Comparison of ENCODE assay signal across 28 cellular contexts in genomic region chr17:49621946-49622529, GRCh38. TPM values are rescaled to one million over a fixed set of nuclear protein-coding genes. Genes with fewer than 3 reads are reported as not detected.
DNase-seq lines count a peak whose midpoint lies in the region; ATAC-seq and TF ChIP-seq lines count a peak whose summit lies in the region.
"Had no signal": no experiment of that assay in that cellular context is flagged by ENCODE, and none has a peak within 500 bp of the region (broad histone marks: within the 10 kb centered on the region; RNA-seq: fewer than 3 reads in every experiment).

No MANE protein-coding gene starts in this region.

- no peaks in the 10 kb centered on the region for H3K27me3 Mint-ChIP-seq in activated T-cell treated with anti-CD3 and anti-CD28 coated beads, Interleukin-2, amount 50 U/mL, for 24 hours
- no peaks in the 10 kb centered on the region for H3K27me3 Mint-ChIP-seq in activated T-cell treated with anti-CD3 and anti-CD28 coated beads, Interleukin-2, amount 50 U/mL, for 72 hours (ENCODE audit: low read depth)

- H3K4me1 Mint-ChIP-seq in activated T-cell treated with anti-CD3 and anti-CD28 coated beads, Interleukin-2, amount 50 U/mL, for 24 hours (ENCODE audit: low read depth): peaks cover 26% of the 10 kb centered on the region
- peaks cover 14% of the 10 kb centered on the region for H3K4me1 Mint-ChIP-seq in activated T-cell treated with anti-CD3 and anti-CD28 coated beads, Interleukin-2, amount 50 U/mL, for 72 hours (ENCODE audit: low read depth)
- H3K4me1 Mint-ChIP-seq: GM23338, WTC11 had no signal

- peak overlapping the region; percentile 32 for H3K27ac ChIP-seq in psoas muscle
- H3K27ac ChIP-seq: BLaER1, HL-60, parathyroid adenoma had no signal

- no peaks in the 10 kb centered on the region for H3K27me3 ChIP-seq in psoas muscle (ENCODE audit: insufficient read depth in 3 of 3, low read length in 2 of 3)
- H3K27me3 ChIP-seq: BLaER1 had no signal

- H3K9me3 ChIP-seq in psoas muscle: no peaks in the 10 kb centered on the region
- H3K9me3 ChIP-seq: BLaER1 had no signal

- 67 to 78% (median 70%) methylated on average over 2 of the region's 2 CpGs for WGBS in psoas muscle, 3 donors

- intact Hi-C loops in psoas muscle (cut with DNase I): loop anchor here in 1 of 2 donors (5.0 kb wide), 1 partner anchor 55 kb away; the partner anchor contains the start of gene SPOP

- H3K36me3 ChIP-seq in psoas muscle (ENCODE audit: insufficient read depth in 1 of 2, low read depth in 1 of 2): peaks cover 10 to 59% of the 10 kb centered on the region in 2 donors

- TF ChIP-seq EP300 in Ishikawa (IDR thresholded peaks at IDR 0.05; ENCODE audit: borderline replicate concordance): no peak

- TF ChIP-seq CTCF in psoas muscle (IDR thresholded peaks at IDR 0.05): no peak

- ATAC-seq in activated T-cell treated with anti-CD3 and anti-CD28 coated beads, Interleukin-2, amount 50 U/mL, for 72 hours (replicated peaks in 1 of 2): no peak
- ATAC-seq in psoas muscle: no peak
- ATAC-seq: activated naive CD4-positive, alpha-beta T cell treated with anti-CD3 and anti-CD28 coated beads, Interleukin-2, amount 50 U/mL, for 72 hours; activated T-cell treated with anti-CD3 and anti-CD28 coated beads, Interleukin-2, amount 50 U/mL, for 4 hours; GM23338; HepG2; left colon; sciatic nerve; WTC11 had no signal

- no peak overlapping the region for H3K4me3 Mint-ChIP-seq in activated T-cell treated with anti-CD3 and anti-CD28 coated beads, Interleukin-2, amount 50 U/mL, for 24 hours
- H3K4me3 Mint-ChIP-seq in activated T-cell treated with anti-CD3 and anti-CD28 coated beads, Interleukin-2, amount 50 U/mL, for 72 hours: no peak overlapping the region
- H3K4me3 Mint-ChIP-seq: activated T-cell treated with anti-CD3 and anti-CD28 coated beads, Interleukin-2, amount 50 U/mL, for 4 hours; endodermal cell; GM23338; nephron; WTC11 had no signal

- peaks cover 70% of the 10 kb centered on the region for H3K36me3 Mint-ChIP-seq in activated T-cell treated with anti-CD3 and anti-CD28 coated beads, Interleukin-2, amount 50 U/mL, for 24 hours (ENCODE audit: low read depth)
- peaks cover 4 to 7% of the 10 kb centered on the region in 2 donors for H3K36me3 Mint-ChIP-seq in activated T-cell treated with anti-CD3 and anti-CD28 coated beads, Interleukin-2, amount 50 U/mL, for 72 hours (ENCODE audit: insufficient read depth in 2 of 2)

- H3K4me1 ChIP-seq in psoas muscle: peaks cover 39% of the 10 kb centered on the region

- H3K4me3 ChIP-seq in psoas muscle: no peak overlapping the region
- H3K4me3 ChIP-seq: BLaER1, GM23338 had no signal

- peak overlapping the region; percentile 60 for H3K27ac Mint-ChIP-seq in activated T-cell treated with anti-CD3 and anti-CD28 coated beads, Interleukin-2, amount 50 U/mL, for 24 hours
- H3K27ac Mint-ChIP-seq in activated T-cell treated with anti-CD3 and anti-CD28 coated beads, Interleukin-2, amount 50 U/mL, for 72 hours: no peak overlapping the region
- H3K27ac Mint-ChIP-seq: GM23338, nephron, WTC11 had no signal

- no peak for TF ChIP-seq RAD21 in Ishikawa (IDR thresholded peaks at IDR 0.05; ENCODE audit: low read depth)

- DNase-seq in activated T-cell treated with anti-CD3 and anti-CD28 coated beads, Interleukin-2, amount 50 U/mL, for 24 hours: no peak
- DNase-seq in activated T-cell treated with anti-CD3 and anti-CD28 coated beads, Interleukin-2, amount 50 U/mL, for 72 hours: no peak
- DNase-seq in dermis blood vessel endothelial cell: peak; percentile 42
- DNase-seq in psoas muscle: no peak
- DNase-seq in Kasumi-1 (lab: John Stamatoyannopoulos, UW): no peak
- DNase-seq in effector CD8-positive, alpha-beta T cell (lab: John Stamatoyannopoulos, UW): no peak
- DNase-seq in glomerular visceral epithelial cell (ENCODE audit: extremely low spot score): no peak
- DNase-seq: ACHN; activated CD8-positive, alpha-beta memory T cell treated with anti-CD3 and anti-CD28 coated beads for 24 hours; activated T-cell treated with anti-CD3 and anti-CD28 coated beads, Interleukin-2, amount 50 U/mL, for 4 hours; EL; endodermal cell; left colon; NCI-H1105 treated with DMSO at 0.1 percent for 48 hours; NCI-H2081; OCI-M1; SHP77; stimulated activated CD4-positive, alpha-beta T cell treated with anti-CD3 and anti-CD28 coated beads, Interleukin-15, amount 100 ng/mL, for 24 hours had no signal

- H3K9me3 Mint-ChIP-seq in activated T-cell treated with anti-CD3 and anti-CD28 coated beads, Interleukin-2, amount 50 U/mL, for 24 hours: no peaks in the 10 kb centered on the region
- no peaks in the 10 kb centered on the region for H3K9me3 Mint-ChIP-seq in activated T-cell treated with anti-CD3 and anti-CD28 coated beads, Interleukin-2, amount 50 U/mL, for 72 hours
- H3K9me3 Mint-ChIP-seq: activated naive CD4-positive, alpha-beta T cell treated with anti-CD3 and anti-CD28 coated beads, Interleukin-2, amount 50 U/mL, for 72 hours; activated T-cell treated with anti-CD3 and anti-CD28 coated beads, Interleukin-2, amount 50 U/mL, for 4 hours; endodermal cell; GM23338; nephron; WTC11 had no signal

TF ChIP-seq in Ishikawa, 13 proteins besides CTCF, POLR2A, EP300 and RAD21:
- TF ChIP-seq REST (IDR thresholded peaks at IDR 0.05; ENCODE audit: low read depth) (0 out of 2 replicates have a peak, but pooled peaks have one; percentile 6), CREB1 (IDR thresholded peaks at IDR 0.05; ENCODE audit: low read depth) (no peak)

RNA-seq across cellular contexts. Expression of gene NXPH3, which starts 46.4 kb away (rescaled TPM):
- 1 to 10 TPM in 1 of 2 donors, under 1 TPM in 1; 0.44 to 1.2 TPM for total RNA-seq in activated T-cell treated with anti-CD3 and anti-CD28 coated beads, Interleukin-2, amount 50 U/mL, for 72 hours
- 3.9 and 4.0 TPM in 2 replicates for total RNA-seq in dermis blood vessel endothelial cell
- total RNA-seq in psoas muscle: 1 to 10 TPM in 1 of 4 donors, under 1 TPM in 3; 0.42 to 1.8 (median 0.61) TPM
- under 1 TPM; 0.39 to 0.75 (median 0.55) TPM for polyA plus RNA-seq in psoas muscle

RNA-seq across cellular contexts. Expression of gene SPOP, which starts 55.9 kb away (rescaled TPM):
- total RNA-seq in activated T-cell treated with anti-CD3 and anti-CD28 coated beads, Interleukin-2, amount 50 U/mL, for 72 hours: 10 to 100 TPM; 77.8 to 82.2 TPM
- total RNA-seq in dermis blood vessel endothelial cell (127 and 144 TPM in 2 replicates), psoas muscle (10 to 100 TPM; 37.1 to 59.7 (median 52.0) TPM)
- 10 to 100 TPM; 31.2 to 64.9 (median 35.5) TPM for polyA plus RNA-seq in psoas muscle
